ENCODE assay signal across 8 cellular contexts in the genomic region with DNA sequence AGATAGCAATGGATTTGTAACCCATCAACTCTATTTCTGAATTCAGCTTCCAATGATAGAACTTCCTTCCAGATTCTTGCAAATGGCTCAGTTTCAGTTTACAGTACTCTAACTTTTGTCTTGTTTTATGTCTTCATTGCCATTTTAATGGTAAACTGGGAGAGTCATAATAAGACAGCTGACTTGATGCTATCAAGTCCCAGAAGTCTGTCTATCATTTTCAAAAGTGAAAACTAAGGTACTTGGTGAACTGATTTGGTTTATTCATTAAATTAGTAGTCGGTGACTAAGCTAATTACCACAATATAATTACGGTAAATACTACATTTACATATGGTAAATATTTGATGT. TPM values are rescaled to one million over a fixed set of nuclear protein-coding genes. Genes with fewer than 3 reads are reported as not detected.
DNase-seq lines count a peak whose midpoint lies in the region; ATAC-seq and TF ChIP-seq lines count a peak whose summit lies in the region.

No MANE protein-coding gene starts in this region.

- H3K79me2 ChIP-seq in OCI-LY1 (ENCODE audit: insufficient read depth, low read length) = peaks cover 15% of the 10 kb centered on the region; the same call in 1 of the 2 replicates

- H3K4me3 ChIP-seq in GM12864 (ENCODE audit: low read depth, low read length) (peak overlapping the region; percentile 4; the same call in 1 of the 2 replicates), OCI-LY1 (ENCODE audit: low read depth, low read length, poor library complexity, severe bottlenecking) (no peak overlapping the region), kidney epithelial cell (ENCODE audit: low read depth, low read length) (peak overlapping the region; percentile 35)

- TF ChIP-seq CTCF in GM12864 (IDR thresholded peaks at IDR 0.05; ENCODE audit: low read depth, low read length, missing control alignments) = no peak
- TF ChIP-seq CTCF in OCI-LY1 (IDR thresholded peaks at IDR 0.05; ENCODE audit: low read length) = no peak
- TF ChIP-seq CTCF in kidney epithelial cell (IDR thresholded peaks at IDR 0.05; ENCODE audit: insufficient read depth, low read length, poor library complexity, severe bottlenecking) = no peak

- no peak overlapping the region for H2AFZ ChIP-seq in OCI-LY1 (ENCODE audit: low read length)

- peak overlapping the region; percentile 44 for H3K4me2 ChIP-seq in OCI-LY1 (ENCODE audit: low read length)

- peak; percentile 29 for ATAC-seq in GM21786 (IDR thresholded peaks at IDR 0.05; ENCODE audit: unreplicated experiment)

- H3F3A ChIP-seq in OCI-LY1 (ENCODE audit: insufficient read depth, low read length) = no peaks in the 10 kb centered on the region; the same call in 1 of the 2 replicates

- no peaks in the 10 kb centered on the region for H4K20me1 ChIP-seq in OCI-LY1 (ENCODE audit: insufficient read depth, low read length)

- no peaks in the 10 kb centered on the region for H3K9me3 ChIP-seq in OCI-LY1 (ENCODE audit: low read length)

- H3K27me3 ChIP-seq in OCI-LY1 (ENCODE audit: insufficient read depth, low read length) = no peaks in the 10 kb centered on the region
- H3K27me3 ChIP-seq in kidney epithelial cell (ENCODE audit: control insufficient read depth, insufficient read depth, low read length) = no peaks in the 10 kb centered on the region

- H3K4me1 ChIP-seq in OCI-LY1 (ENCODE audit: insufficient read depth, low read length, severe bottlenecking) = peaks cover 62% of the 10 kb centered on the region

- H3K36me3 ChIP-seq in OCI-LY1 (ENCODE audit: insufficient read depth, low read length) = no peaks in the 10 kb centered on the region
- no peaks in the 10 kb centered on the region for H3K36me3 ChIP-seq in kidney epithelial cell (ENCODE audit: control insufficient read depth, insufficient read depth, low read length)

- peak overlapping the region; percentile 28 for H3K9ac ChIP-seq in OCI-LY1 (ENCODE audit: low read length)

- H3K9me2 ChIP-seq in OCI-LY1 (ENCODE audit: low read depth, low read length) = no peaks in the 10 kb centered on the region

- DNase-seq in GM12864 (ENCODE audit: low read depth) (no peak), kidney epithelial cell (ENCODE audit: low read depth) (no peak), NCI-H446 treated with DMSO at 0.1 percent for 48 hours (lab: John Stamatoyannopoulos, UW) (no peak), SHP77 (lab: John Stamatoyannopoulos, UW) (no peak), NCI-H2196 (lab: John Stamatoyannopoulos, UW; ENCODE audit: unreplicated experiment) (no peak), NCI-H2171 (lab: John Stamatoyannopoulos, UW) (no peak)

- H3K27ac ChIP-seq in OCI-LY1 (ENCODE audit: low read depth, low read length, poor library complexity, severe bottlenecking) = peak overlapping the region; percentile 79

RNA-seq across cellular contexts. Expression of gene RTKN2, which starts 25.0 kb away (rescaled TPM):
- total RNA-seq in kidney epithelial cell = 6.7 and 8.8 TPM in 2 replicates
